ENCODE assay signal across 17 cellular contexts in the genomic region with DNA sequence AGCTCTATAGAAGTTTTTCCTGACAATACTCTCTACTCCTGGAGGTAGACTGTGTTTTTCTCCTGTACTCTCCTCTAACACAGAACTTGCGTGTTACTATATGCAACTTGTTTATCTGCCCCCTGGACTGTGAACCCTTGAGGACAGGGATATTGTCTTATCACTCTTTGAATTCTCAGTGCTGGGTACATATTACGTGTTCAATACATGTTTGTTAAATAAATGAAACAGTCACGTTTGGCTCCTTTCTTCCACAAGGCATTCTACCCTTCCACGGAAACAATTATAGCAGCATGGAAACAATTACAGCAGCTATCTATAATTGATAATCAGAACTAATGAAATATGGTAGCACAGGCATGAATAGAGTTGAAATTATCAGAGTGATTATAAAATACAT.
"Had no signal": no experiment of that assay in that cellular context is flagged by ENCODE, and none has a peak within 500 bp of the region (broad histone marks: within the 10 kb centered on the region; RNA-seq: fewer than 3 reads in every experiment).

No MANE protein-coding gene starts in this region.

- DNase-seq: activated CD4-positive, alpha-beta T cell treated with anti-CD3 and anti-CD28 coated beads for 4 hours; activated CD8-positive, alpha-beta memory T cell treated with anti-CD3 and anti-CD28 coated beads, Interleukin-2, amount 50 U/mL, for 48 hours; activated CD8-positive, alpha-beta T cell treated with anti-CD3 and anti-CD28 coated beads, Interleukin-2, amount 10 ng/mL, durations not matched to agents 7 days and 5 days; activated gamma-delta T cell; activated T-cell treated with anti-CD3 and anti-CD28 coated beads, Interleukin-2, amount 50 U/mL, for 72 hours; amniotic stem cell; central memory CD4-positive, alpha-beta T cell; cortex of kidney; effector CD4-positive, alpha-beta T cell; left lung; nucleus accumbens; SIG-M5; T-helper 2 cell; tibial artery had no signal

- H3K4me3 ChIP-seq: left lung, tibial artery had no signal

- H3K9me3 ChIP-seq: left lung had no signal

- FAIRE-seq: endothelial cell of umbilical vein had no signal

- H3K36me3 ChIP-seq: left lung, tibial artery had no signal

- H3K4me1 ChIP-seq: left lung had no signal

- H3K27ac ChIP-seq: left lung had no signal

- ATAC-seq: activated CD8-positive, alpha-beta T cell treated with anti-CD3 and anti-CD28 coated beads, Interleukin-2, amount 10 ng/mL, durations not matched to agents 7 days and 5 days; activated naive CD4-positive, alpha-beta T cell treated with anti-CD3 and anti-CD28 coated beads, Interleukin-2, amount 50 U/mL, for 72 hours; activated T-cell treated with anti-CD3 and anti-CD28 coated beads, Interleukin-2, amount 50 U/mL, for 72 hours; left lung; stimulated activated effector memory CD8-positive, alpha-beta T cell treated with anti-CD3 and anti-CD28 coated beads, Interleukin-12 subunit alpha, Interleukin-12 subunit beta, amount 100 ng/mL, for 72 hours had no signal

- H3K27me3 ChIP-seq: left lung, tibial artery had no signal
